8 cellular contexts compared by ENCODE assay signal in the genomic region with DNA sequence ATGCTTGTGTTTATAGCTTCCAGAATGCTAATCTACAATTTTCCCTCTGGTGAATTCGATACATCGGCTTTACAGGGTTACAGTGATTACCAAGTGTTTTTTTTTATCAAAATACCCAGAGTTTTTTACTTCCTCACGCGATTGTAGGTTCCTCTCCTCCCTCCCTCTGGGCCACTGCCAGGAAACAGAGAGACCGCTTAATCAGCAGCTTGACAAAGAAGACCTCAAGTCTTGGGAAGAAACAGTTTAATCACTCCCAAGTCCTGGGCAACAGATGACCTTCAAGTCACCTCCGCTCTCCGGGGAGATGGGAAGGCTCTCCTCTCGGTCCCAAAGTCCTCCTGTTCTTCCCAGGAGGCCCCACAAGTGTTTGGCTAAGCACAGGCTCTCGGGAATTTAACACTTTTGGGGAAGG. TPM values are rescaled to one million over a fixed set of nuclear protein-coding genes. Genes with fewer than 3 reads are reported as not detected.
DNase-seq lines count a peak whose midpoint lies in the region; ATAC-seq, FAIRE-seq and TF ChIP-seq lines count a peak whose summit lies in the region.

No MANE protein-coding gene starts in this region.

- no peaks in the 10 kb centered on the region for H3K9me3 Mint-ChIP-seq in neural crest cell

- FAIRE-seq in urothelium cell line (lab: Jason Lieb, UNC), result no peak

- H3K27me3 Mint-ChIP-seq in neural crest cell (ENCODE audit: low read depth), result peaks cover 4% of the 10 kb centered on the region

- no peak for TF ChIP-seq CTCF in neural crest cell (conservative IDR thresholded peaks at IDR 0.05)

- no peaks in the 10 kb centered on the region for H3K36me3 Mint-ChIP-seq in neural crest cell (ENCODE audit: low read depth)

- peaks cover 12% of the 10 kb centered on the region for H3K4me1 Mint-ChIP-seq in neural crest cell

- H3K27ac Mint-ChIP-seq in neural crest cell (ENCODE audit: unreplicated experiment), result peak overlapping the region; percentile 85

- DNase-seq in AG08396 (ENCODE audit: low spot score), result peak; percentile 54
- DNase-seq in OCI-M1 (lab: John Stamatoyannopoulos, UW), result peak; percentile 96
- DNase-seq in foreskin melanocyte, result peak; percentile 68
- DNase-seq in neural crest cell (ENCODE audit: low read depth, low spot score), result no peak
- DNase-seq in stimulated activated CD4-positive, alpha-beta T cell treated with anti-CD3 and anti-CD28 coated beads, Interleukin-12 subunit alpha, Interleukin-12 subunit beta, amount 100 ng/mL, for 4 hours, result no peak
- no peak for DNase-seq in urothelium cell line (ENCODE audit: low spot score)
- DNase-seq in NCI-H1436 treated with DMSO at 0.1 percent for 48 hours (lab: John Stamatoyannopoulos, UW), result no peak

- ATAC-seq in GM19395 (IDR thresholded peaks at IDR 0.05; ENCODE audit: unreplicated experiment), result no peak

- no peak overlapping the region for H3K4me3 Mint-ChIP-seq in neural crest cell

RNA-seq across cellular contexts. Expression of gene SMTNL2, which starts 23.5 kb away (rescaled TPM):
- 1.1 and 1.4 TPM in 2 replicates for total RNA-seq in neural crest cell

RNA-seq across cellular contexts. Expression of gene ALOX15, which starts 33.7 kb away (rescaled TPM):
- 0.33 and 0.41 TPM in 2 replicates for total RNA-seq in neural crest cell

RNA-seq across cellular contexts. Expression of gene GGT6, which starts 47.4 kb away (rescaled TPM):
- total RNA-seq in neural crest cell, result not detected in 2 replicates

RNA-seq across cellular contexts. Expression of gene MYBBP1A, which starts 52.6 kb away (rescaled TPM):
- total RNA-seq in neural crest cell, result 67.0 and 69.3 TPM in 2 replicates

Comparison
In these comparisons a context has a peak if more than half of its experiments do, and no peak if none do; other contexts are left out.
1. DNase-seq: peak in AG08396 (single experiment), OCI-M1 (single experiment) and foreskin melanocyte (single experiment); none in neural crest cell (single experiment), stimulated activated CD4-positive, alpha-beta T cell treated with anti-CD3 and anti-CD28 coated beads, Interleukin-12 subunit alpha, Interleukin-12 subunit beta, amount 100 ng/mL, for 4 hours (single experiment), urothelium cell line (single experiment) and NCI-H1436 treated with DMSO at 0.1 percent for 48 hours (single experiment).